ENCODE assay signal across 17 cellular contexts in genomic region chr19:42471554-42472249, GRCh38. TPM values are rescaled to one million over a fixed set of nuclear protein-coding genes. Genes with fewer than 3 reads are reported as not detected.
A peak's percentile ranks its signal among the peaks of the same experiment; 100 is the strongest.
DNase-seq lines count a peak whose midpoint lies in the region; ATAC-seq and TF ChIP-seq lines count a peak whose summit lies in the region.
"Had no signal": no experiment of that assay in that cellular context is flagged by ENCODE, and none has a peak within 500 bp of the region (broad histone marks: within the 10 kb centered on the region; RNA-seq: fewer than 3 reads in every experiment).

No MANE protein-coding gene starts in this region.

- no peak for TF ChIP-seq EP300 in transverse colon (IDR thresholded peaks at IDR 0.05; ENCODE audit: low read depth)

- H3K4me3 Mint-ChIP-seq in HFFc6: no peak overlapping the region
- H3K4me3 Mint-ChIP-seq in WTC11: no peak overlapping the region
- H3K4me3 Mint-ChIP-seq: CD4-positive, alpha-beta memory T cell; nephron progenitor cell had no signal

- TF ChIP-seq CTCF in HFFc6 (IDR thresholded peaks at IDR 0.05) (no peak), WTC11 (IDR thresholded peaks at IDR 0.05) (no peak), foreskin keratinocyte (conservative IDR thresholded peaks at IDR 0.05) (no peak), transverse colon (IDR thresholded peaks at IDR 0.05) (peak in 1 of 5 experiments; percentile 23)

- DNase-seq in HFFc6 (peak; percentile 20), WTC11 (ENCODE audit: low spot score) (no peak), foreskin keratinocyte (peak in 1 of 2 donors; percentile 12), transverse colon (peak; percentile 38), mucosa of gallbladder (ENCODE audit: low spot score) (no peak)
- no peak for DNase-seq in activated effector memory CD4-positive, alpha-beta T cell treated with anti-CD3 and anti-CD28 coated beads, Interleukin-2, amount 50 U/mL, for 16 hours
- DNase-seq in stimulated activated CD4-positive, alpha-beta T cell treated with anti-CD3 and anti-CD28 coated beads, Interleukin-12 subunit alpha, Interleukin-12 subunit beta, amount 100 ng/mL, for 4 hours: no peak
- DNase-seq: activated CD4-positive, alpha-beta T cell treated with anti-CD3 and anti-CD28 coated beads, Interleukin-2, amount 50 U/mL, for 4 hours; CD4-positive, alpha-beta memory T cell; NCI-H1417; nephron progenitor cell; right cardiac atrium; stimulated activated naive CD4-positive, alpha-beta T cell treated with Interleukin-2 at 50 U/mL for 16 hours; T-helper 9 cell had no signal

- H3K27ac Mint-ChIP-seq in HFFc6 (no peak overlapping the region), WTC11 (peak overlapping the region; percentile 94)
- H3K27ac Mint-ChIP-seq: CD4-positive, alpha-beta memory T cell; nephron progenitor cell had no signal

- in situ Hi-C loops in transverse colon (cut with MboI; ENCODE audit: low pct_ligation_motif_present in 1 of 4, low pct_unique_long_range_greater_than_20kb in 1 of 4, low sequenced_read_pairs in 3 of 4): no loop called here

- peaks cover 16% of the 10 kb centered on the region for H3K27me3 Mint-ChIP-seq in HFFc6 (ENCODE audit: insufficient read depth)
- no peaks in the 10 kb centered on the region for H3K27me3 Mint-ChIP-seq in WTC11 (ENCODE audit: low read depth)

- TF ChIP-seq POLR2A in transverse colon (IDR thresholded peaks at IDR 0.05): no peak

- ATAC-seq in WTC11 (peak; percentile 20; the same call in 1 of the 2 replicates), foreskin keratinocyte (peak; percentile 30)

- H3K27ac ChIP-seq in foreskin keratinocyte (no peak overlapping the region), transverse colon (peak overlapping the region in 1 of 4 donors; percentile 4)

- no peak overlapping the region for H3K4me3 ChIP-seq in transverse colon

- POLR2A ChIA-PET in WTC11 (lab: Charles Lee): no interaction called here

- H3K9me3 Mint-ChIP-seq in HFFc6 (no peaks in the 10 kb centered on the region), WTC11 (peaks cover 6% of the 10 kb centered on the region)
- H3K9me3 Mint-ChIP-seq: CD4-positive, alpha-beta memory T cell; nephron progenitor cell had no signal

- no peaks in the 10 kb centered on the region for H3K36me3 ChIP-seq in transverse colon

- H3K4me1 Mint-ChIP-seq in HFFc6 (ENCODE audit: low read depth): peaks cover 30% of the 10 kb centered on the region
- H3K4me1 Mint-ChIP-seq in WTC11: peaks cover 66% of the 10 kb centered on the region

- CTCF ChIA-PET in WTC11 (lab: Charles Lee): interaction anchor here (0.9 to 5.7 kb wide), 6 partner anchors 15 to 1155 kb away, joined by 3 to 51 read pairs (median 8); partner anchors contain the start of gene CEACAM1

- H3K36me3 Mint-ChIP-seq in HFFc6 (ENCODE audit: low read depth) (no peaks in the 10 kb centered on the region), WTC11 (no peaks in the 10 kb centered on the region)
- H3K36me3 Mint-ChIP-seq: CD4-positive, alpha-beta memory T cell had no signal

- intact Hi-C loops in transverse colon (cut with DNase I; ENCODE audit: low total_unique reads): no loop called here

- H3K27me3 ChIP-seq in foreskin keratinocyte: no peaks in the 10 kb centered on the region
- H3K27me3 ChIP-seq in transverse colon: no peaks in the 10 kb centered on the region

- 27 to 53% methylated on average over 2 to 7 of the region's 7 CpGs for WGBS in transverse colon (ENCODE audit: low coverage in 1 of 2), 2 donors

- H3K4me1 ChIP-seq in foreskin keratinocyte (peaks cover 4% of the 10 kb centered on the region), transverse colon (peaks cover 0 to 23% (median 13%) of the 10 kb centered on the region in 4 donors)

- H3K9me3 ChIP-seq in transverse colon: no peaks in the 10 kb centered on the region

TF ChIP-seq in WTC11, 78 proteins besides CTCF, POLR2A, EP300 and RAD21:
- TF ChIP-seq CREB1 (CRISPR knock-in tag; IDR thresholded peaks at IDR 0.05) (no peak), ZNF121 (CRISPR knock-in tag; IDR thresholded peaks at IDR 0.05) (0 out of 2 replicates have a peak, but pooled peaks have one; percentile 27), USF2 (CRISPR knock-in tag; IDR thresholded peaks at IDR 0.05) (no peak), ZNF416 (CRISPR knock-in tag; IDR thresholded peaks at IDR 0.05) (no peak)
- TF ChIP-seq, protein P1, sequence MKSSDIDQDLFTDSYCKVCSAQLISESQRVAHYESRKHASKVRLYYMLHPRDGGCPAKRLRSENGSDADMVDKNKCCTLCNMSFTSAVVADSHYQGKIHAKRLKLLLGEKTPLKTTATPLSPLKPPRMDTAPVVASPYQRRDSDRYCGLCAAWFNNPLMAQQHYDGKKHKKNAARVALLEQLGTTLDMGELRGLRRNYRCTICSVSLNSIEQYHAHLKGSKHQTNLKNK (CRISPR knock-in tag; IDR thresholded peaks at IDR 0.05): no peak
- TF ChIP-seq, protein P2, sequence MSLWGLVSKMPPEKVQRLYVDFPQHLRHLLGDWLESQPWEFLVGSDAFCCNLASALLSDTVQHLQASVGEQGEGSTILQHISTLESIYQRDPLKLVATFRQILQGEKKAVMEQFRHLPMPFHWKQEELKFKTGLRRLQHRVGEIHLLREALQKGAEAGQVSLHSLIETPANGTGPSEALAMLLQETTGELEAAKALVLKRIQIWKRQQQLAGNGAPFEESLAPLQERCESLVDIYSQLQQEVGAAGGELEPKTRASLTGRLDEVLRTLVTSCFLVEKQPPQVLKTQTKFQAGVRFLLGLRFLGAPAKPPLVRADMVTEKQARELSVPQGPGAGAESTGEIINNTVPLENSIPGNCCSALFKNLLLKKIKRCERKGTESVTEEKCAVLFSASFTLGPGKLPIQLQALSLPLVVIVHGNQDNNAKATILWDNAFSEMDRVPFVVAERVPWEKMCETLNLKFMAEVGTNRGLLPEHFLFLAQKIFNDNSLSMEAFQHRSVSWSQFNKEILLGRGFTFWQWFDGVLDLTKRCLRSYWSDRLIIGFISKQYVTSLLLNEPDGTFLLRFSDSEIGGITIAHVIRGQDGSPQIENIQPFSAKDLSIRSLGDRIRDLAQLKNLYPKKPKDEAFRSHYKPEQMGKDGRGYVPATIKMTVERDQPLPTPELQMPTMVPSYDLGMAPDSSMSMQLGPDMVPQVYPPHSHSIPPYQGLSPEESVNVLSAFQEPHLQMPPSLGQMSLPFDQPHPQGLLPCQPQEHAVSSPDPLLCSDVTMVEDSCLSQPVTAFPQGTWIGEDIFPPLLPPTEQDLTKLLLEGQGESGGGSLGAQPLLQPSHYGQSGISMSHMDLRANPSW (CRISPR knock-in tag; conservative IDR thresholded peaks at IDR 0.05; ENCODE audit: low read depth): no peak

RNA-seq across cellular contexts. Expression of gene CXCL17, which starts 29.0 kb away (rescaled TPM):
- not detected for total RNA-seq in HFFc6 (2021; fragmentation: NEBNext Ultra II Directional; extraction: Animal tissue kit (Norgen Biotek cat#: 25700))
- total RNA-seq in WTC11 (2021) (not detected in 3 replicates), foreskin keratinocyte (not detected in 2 replicates), transverse colon (not detected), mucosa of gallbladder (2.1 TPM)
- polyA plus RNA-seq in foreskin keratinocyte: not detected in 2 replicates
- total RNA-seq: astrocyte; CD4-positive, alpha-beta memory T cell; glomerular endothelial cell; H4; right cardiac atrium had no signal
- polyA plus RNA-seq: CD4-positive, alpha-beta memory T cell; right cardiac atrium had no signal

RNA-seq across cellular contexts. Expression of gene LIPE, which starts 44.5 kb away (rescaled TPM):
- 1 to 10 TPM; 4.7 to 9.2 (median 7.1) TPM for total RNA-seq in HFFc6 (2021; fragmentation: NEBNext Ultra II Directional; extraction: Animal tissue kit (Norgen Biotek cat#: 25700))
- total RNA-seq in WTC11 (2021) (10.2 to 11.7 TPM (median 11.5 TPM) in 3 replicates), foreskin keratinocyte (23.9 and 27.0 TPM in 2 replicates), transverse colon (10 to 100 TPM in 3 of 4 donors, 1 to 10 TPM in 1; 7.1 to 60.2 (median 25.9) TPM), mucosa of gallbladder (20.9 TPM)
- 24.2 and 27.7 TPM in 2 replicates for polyA plus RNA-seq in foreskin keratinocyte

RNA-seq across cellular contexts. Expression of gene CEACAM1, which starts 56.6 kb away (rescaled TPM):
- total RNA-seq in HFFc6 (2021; fragmentation: NEBNext Ultra II Directional; extraction: Animal tissue kit (Norgen Biotek cat#: 25700)): not detected
- total RNA-seq in WTC11 (2021) (0.82 to 2.0 TPM (median 1.2 TPM) in 3 replicates), foreskin keratinocyte (3.0 and 3.7 TPM in 2 replicates), transverse colon (100 to 1,000 TPM in 3 of 4 donors, 10 to 100 TPM in 1; 38.6 to 835 (median 564) TPM), mucosa of gallbladder (19.5 TPM)
- polyA plus RNA-seq in foreskin keratinocyte: 2.4 and 3.3 TPM in 2 replicates

Comparison
In these comparisons a context has a peak if more than half of its experiments do, and no peak if none do; other contexts are left out.
1. DNase-seq: peak in HFFc6 (single experiment) and transverse colon (single experiment); none in WTC11 (single experiment), activated effector memory CD4-positive, alpha-beta T cell treated with anti-CD3 and anti-CD28 coated beads, Interleukin-2, amount 50 U/mL, for 16 hours (single experiment), mucosa of gallbladder (single experiment) and stimulated activated CD4-positive, alpha-beta T cell treated with anti-CD3 and anti-CD28 coated beads, Interleukin-12 subunit alpha, Interleukin-12 subunit beta, amount 100 ng/mL, for 4 hours (single experiment).